ENCODE assay signal across 8 cellular contexts in the genomic region with DNA sequence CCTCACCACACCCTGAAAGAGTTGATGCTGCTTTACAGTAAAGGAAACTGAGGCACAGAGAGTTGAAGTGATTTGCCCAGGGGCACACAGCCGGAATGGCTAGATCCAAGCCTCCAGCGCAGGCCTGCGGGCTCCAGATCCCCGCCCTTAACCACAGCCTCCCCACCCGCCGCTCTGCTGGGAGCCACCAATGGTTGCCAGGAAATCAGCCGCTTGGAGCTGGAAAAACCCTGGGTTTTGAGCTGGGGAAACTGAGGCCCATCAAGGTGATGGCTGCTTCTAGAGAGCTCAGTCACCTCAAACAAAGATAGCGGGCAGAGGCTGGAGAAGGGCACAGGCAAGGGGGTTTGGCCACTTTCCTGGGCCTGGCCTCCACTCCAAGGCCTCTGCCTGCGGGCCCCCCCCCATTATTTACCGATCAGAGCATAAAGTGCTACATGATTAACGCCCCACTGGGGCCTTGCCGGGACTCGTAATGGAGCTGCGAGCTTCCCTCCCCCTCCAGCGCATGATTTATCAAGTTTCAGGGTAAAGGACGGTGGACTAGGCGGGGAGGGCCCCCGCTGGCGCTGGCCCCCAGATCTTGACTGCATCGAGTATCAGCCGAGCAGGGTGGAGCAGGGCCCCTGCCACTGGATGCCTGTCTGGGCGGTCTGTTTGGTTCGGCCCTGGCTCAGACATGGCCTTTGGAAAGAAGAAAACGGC. TPM values are rescaled to one million over a fixed set of nuclear protein-coding genes. Genes with fewer than 3 reads are reported as not detected.
DNase-seq lines count a peak whose midpoint lies in the region; ATAC-seq, FAIRE-seq and TF ChIP-seq lines count a peak whose summit lies in the region.

No MANE protein-coding gene starts in this region.

- ATAC-seq in left lung (peak; percentile 26), HG03280 (IDR thresholded peaks at IDR 0.05; ENCODE audit: unreplicated experiment) (no peak)
- no peak for ATAC-seq in activated T-helper 17 cell treated with anti-CD3 and anti-CD28 coated beads, Interleukin-2, amount 50 U/mL, for 72 hours (replicated peaks)

- peaks cover 23% of the 10 kb centered on the region for H3F3A ChIP-seq in Loucy (ENCODE audit: low read depth)

- H3K4me3 Mint-ChIP-seq in brain, result peak overlapping the region in 4 of 5 experiments; percentile 33 to 38 (median 36)
- no peak overlapping the region for H3K4me3 Mint-ChIP-seq in activated T-helper 17 cell treated with anti-CD3 and anti-CD28 coated beads, Interleukin-2, amount 50 U/mL, for 72 hours

- H3K27me3 ChIP-seq in Loucy (ENCODE audit: insufficient read depth, low read length, poor library complexity, severe bottlenecking) (no peaks in the 10 kb centered on the region), left lung (no peaks in the 10 kb centered on the region)

- H2AFZ ChIP-seq in Loucy (ENCODE audit: low read length), result no peak overlapping the region

- peaks cover 0 to 6% (median 0%) of the 10 kb centered on the region in 5 experiments for H3K9me3 Mint-ChIP-seq in brain
- no peaks in the 10 kb centered on the region for H3K9me3 Mint-ChIP-seq in activated T-helper 17 cell treated with anti-CD3 and anti-CD28 coated beads, Interleukin-2, amount 50 U/mL, for 72 hours

- H3K79me2 ChIP-seq in Loucy (ENCODE audit: insufficient read depth, low read length), result peaks cover 87% of the 10 kb centered on the region

- peak overlapping the region; percentile 35 for H3K4me3 ChIP-seq in Loucy (ENCODE audit: low read length, poor library complexity, severe bottlenecking)
- peak overlapping the region in 1 of 2 donors; percentile 1 for H3K4me3 ChIP-seq in left lung

- intact Hi-C loops in left lung (cut with DNase I), result loop anchor here in 1 of 2 donors (10.0 kb wide), 1 partner anchor 102 kb away; no protein-coding TSS in a partner anchor

- peak overlapping the region; percentile 72 for H3K9ac ChIP-seq in Loucy (ENCODE audit: low read depth, low read length, poor library complexity, severe bottlenecking)

- no peaks in the 10 kb centered on the region for H3K9me2 ChIP-seq in Loucy (replicated peaks; ENCODE audit: low read depth, low read length)

- H3K4me1 ChIP-seq in Loucy (ENCODE audit: insufficient read depth, low read length, poor library complexity, severe bottlenecking) (peaks cover 96% of the 10 kb centered on the region), left lung (peaks cover 81 to 100% of the 10 kb centered on the region in 2 donors)

- H3K36me3 ChIP-seq in Loucy (ENCODE audit: insufficient read depth, low read length) (no peaks in the 10 kb centered on the region), left lung (peaks cover 0 to 3% of the 10 kb centered on the region in 2 donors)

- H3K27ac ChIP-seq in left lung (peak overlapping the region; percentile 83 to 91), temporal lobe (ENCODE audit: low read depth, low read length) (peak overlapping the region; percentile 96)

- no peak for FAIRE-seq in GM12891 (lab: Jason Lieb, UNC)

- peak overlapping the region; percentile 74 to 90 (median 87) for H3K27ac Mint-ChIP-seq in brain
- no peak overlapping the region for H3K27ac Mint-ChIP-seq in activated T-helper 17 cell treated with anti-CD3 and anti-CD28 coated beads, Interleukin-2, amount 50 U/mL, for 72 hours

- DNase-seq in left lung (no peak), NCI-H748 (lab: John Stamatoyannopoulos, UW; ENCODE audit: unreplicated experiment) (no peak), GM12891 (ENCODE audit: insufficient read length, low spot score) (no peak)

- peaks cover 5% of the 10 kb centered on the region for H3K27me3 Mint-ChIP-seq in brain
- no peaks in the 10 kb centered on the region for H3K27me3 Mint-ChIP-seq in activated T-helper 17 cell treated with anti-CD3 and anti-CD28 coated beads, Interleukin-2, amount 50 U/mL, for 72 hours

- H3K36me3 Mint-ChIP-seq in brain, result no peaks in the 10 kb centered on the region
- no peaks in the 10 kb centered on the region for H3K36me3 Mint-ChIP-seq in activated T-helper 17 cell treated with anti-CD3 and anti-CD28 coated beads, Interleukin-2, amount 50 U/mL, for 72 hours (ENCODE audit: low read depth)

- H3K9me3 ChIP-seq in Loucy (ENCODE audit: insufficient read depth, low read depth, low read length) (no peaks in the 10 kb centered on the region), left lung (no peaks in the 10 kb centered on the region)

- H3K4me1 Mint-ChIP-seq in brain, result peaks cover 87% of the 10 kb centered on the region
- peaks cover 14% of the 10 kb centered on the region for H3K4me1 Mint-ChIP-seq in activated T-helper 17 cell treated with anti-CD3 and anti-CD28 coated beads, Interleukin-2, amount 50 U/mL, for 72 hours

- no peak for TF ChIP-seq POLR2A in GM12891 (IDR thresholded peaks at IDR 0.05; ENCODE audit: low read depth, low read length)

- TF ChIP-seq CTCF in Loucy (conservative IDR thresholded peaks at IDR 0.05; ENCODE audit: low read length) (no peak), brain (conservative IDR thresholded peaks at IDR 0.05) (no peak), left lung (IDR thresholded peaks at IDR 0.05) (no peak)

- peaks cover 14% of the 10 kb centered on the region for H4K20me1 ChIP-seq in Loucy (ENCODE audit: insufficient read depth, low read length, poor library complexity, severe bottlenecking)

- peak overlapping the region; percentile 95 for H3K4me2 ChIP-seq in Loucy (ENCODE audit: low read depth, low read length, poor library complexity, severe bottlenecking)

TF ChIP-seq in GM12891, 5 proteins besides CTCF, POLR2A, EP300 and RAD21:
- TF ChIP-seq POLR2AphosphoS5 (IDR thresholded peaks at IDR 0.05; ENCODE audit: low read depth, low read length) (no peak), PAX5 (IDR thresholded peaks at IDR 0.05; ENCODE audit: insufficient read depth, low read length, severe bottlenecking) (no peak), TAF1 (IDR thresholded peaks at IDR 0.05; ENCODE audit: low read depth, low read length) (no peak), SPI1 (IDR thresholded peaks at IDR 0.05; ENCODE audit: low read depth, low read length) (no peak), POU2F2 (IDR thresholded peaks at IDR 0.05; ENCODE audit: low read depth, low read length) (no peak)

RNA-seq across cellular contexts. Expression of a gene that starts 9.2 kb away (rescaled TPM):
- 151 TPM for polyA plus RNA-seq in brain (ENCODE audit: insufficient read depth, low read depth, low replicate concordance)
- total RNA-seq in left lung (100 to 1,000 TPM; 198 to 259 TPM), temporal lobe (24.1 TPM)
- 1 to 10 TPM; 6.2 to 7.4 TPM for total RNA-seq in activated T-helper 17 cell treated with anti-CD3 and anti-CD28 coated beads, Interleukin-2, amount 50 U/mL, for 72 hours
- polyA plus RNA-seq in GM12891 (2012; ENCODE audit: low read depth, missing spikeins), result 0.63 TPM

RNA-seq across cellular contexts. Expression of a gene that starts 54.3 kb away (rescaled TPM):
- polyA plus RNA-seq in brain (ENCODE audit: insufficient read depth, low read depth, low replicate concordance), result not detected
- total RNA-seq in left lung (not detected), temporal lobe (not detected)
- not detected for total RNA-seq in activated T-helper 17 cell treated with anti-CD3 and anti-CD28 coated beads, Interleukin-2, amount 50 U/mL, for 72 hours
- not detected for polyA plus RNA-seq in GM12891 (2012; ENCODE audit: low read depth, missing spikeins)
